In the genomic region with DNA sequence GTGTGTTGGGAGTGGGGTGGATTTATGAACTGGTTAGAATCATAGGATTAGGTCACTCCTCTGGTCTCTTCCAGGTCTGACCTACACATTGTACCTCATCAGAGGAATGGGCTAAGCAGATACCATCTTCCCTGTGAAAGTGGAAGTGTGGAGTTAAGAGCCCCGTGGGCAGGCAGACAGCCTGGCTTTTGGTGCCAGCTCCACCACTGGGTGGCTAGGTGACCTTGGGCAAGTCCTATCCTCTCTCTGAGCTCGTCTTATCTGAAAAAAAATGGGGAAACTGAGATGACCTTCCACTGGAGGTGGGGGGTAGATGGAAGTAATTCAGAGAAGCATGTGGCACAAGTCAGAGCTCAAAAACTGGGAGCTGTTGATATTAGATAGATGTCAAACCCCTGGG, we compare ENCODE assay signal across 20 cellular contexts.
DNase-seq lines count a peak whose midpoint lies in the region; ATAC-seq and TF ChIP-seq lines count a peak whose summit lies in the region.
"Had no signal": no experiment of that assay in that cellular context is flagged by ENCODE, and none has a peak within 500 bp of the region (broad histone marks: within the 10 kb centered on the region; RNA-seq: fewer than 3 reads in every experiment).

No MANE protein-coding gene starts in this region.

- intact Hi-C loops in IMR-90 (cut with micrococcal nuclease) (no loop called here), MCF 10A (cut with micrococcal nuclease) (loop anchor here (1.0 kb wide), 1 partner anchor 31 kb away; no protein-coding TSS in a partner anchor)

- H3K18ac ChIP-seq in IMR-90 (ENCODE audit: low read depth, low read length), result no peak overlapping the region

- H2AFZ ChIP-seq in IMR-90 (replicated peaks; ENCODE audit: low read length, poor library complexity), result peak overlapping the region; percentile 33

- H3K4me1 ChIP-seq in IMR-90 (ENCODE audit: control insufficient read depth, insufficient read depth, low read length) (peaks cover 8% of the 10 kb centered on the region), suprapubic skin (peaks cover 32% of the 10 kb centered on the region)
- H3K4me1 ChIP-seq: body of pancreas, colonic mucosa, thyroid gland had no signal

- H3K14ac ChIP-seq in IMR-90 (replicated peaks; ENCODE audit: low read depth, low read length), result no peak overlapping the region

- H3K4me3 ChIP-seq in IMR-90 (ENCODE audit: insufficient read depth, low read depth, low read length), result no peak overlapping the region
- H3K4me3 ChIP-seq in suprapubic skin, result no peak overlapping the region
- H3K4me3 ChIP-seq: body of pancreas, colonic mucosa, thyroid gland had no signal

- H3K27ac Mint-ChIP-seq in MCF 10A (ENCODE audit: low read depth, unreplicated experiment) (peak overlapping the region; percentile 97), nephron (peak overlapping the region in 2 of 3 experiments; percentile 25 to 69)
- H3K27ac Mint-ChIP-seq: activated B cell treated with CpG ODN at 0.5 μM for 24 hours; activated CD8-positive, alpha-beta T cell treated with anti-CD3 and anti-CD28 coated beads, Interleukin-2, amount 10 ng/mL, durations not matched to agents 7 days and 5 days; activated naive CD4-positive, alpha-beta T cell treated with anti-CD3 and anti-CD28 coated beads, Interleukin-2, amount 50 U/mL, for 72 hours; activated T-cell treated with anti-CD3 and anti-CD28 coated beads, Interleukin-2, amount 50 U/mL, for 24 hours; memory B cell; progenitor cell of endocrine pancreas had no signal

- peak overlapping the region; percentile 66 for H2AK9ac ChIP-seq in IMR-90 (replicated peaks; ENCODE audit: low read depth, low read length, poor library complexity)

- H3K27me3 Mint-ChIP-seq in MCF 10A (ENCODE audit: insufficient read depth, unreplicated experiment), result no peaks in the 10 kb centered on the region
- H3K27me3 Mint-ChIP-seq in nephron (ENCODE audit: low read depth), result peaks cover 29% of the 10 kb centered on the region
- H3K27me3 Mint-ChIP-seq: activated T-cell treated with anti-CD3 and anti-CD28 coated beads, Interleukin-2, amount 50 U/mL, for 24 hours had no signal

- no peak overlapping the region for H2BK20ac ChIP-seq in IMR-90 (ENCODE audit: low read depth, low read length)

- H3K9me1 ChIP-seq in IMR-90 (ENCODE audit: insufficient read depth, low read length), result 0 out of 2 replicates have a peak, but pooled peaks cover 5% of the 10 kb centered on the region

- CTCF ChIA-PET in IMR-90 (lab: Yijun Ruan, JAX) (no interaction called here), MCF 10A (lab: Yijun Ruan, JAX) (interaction anchor here (0.6 kb wide), 1 partner anchor 225 kb away, joined by 3 read pairs; no protein-coding TSS in a partner anchor)

- H2BK15ac ChIP-seq in IMR-90 (ENCODE audit: low read depth, low read length), result no peak overlapping the region

- WGBS in IMR-90 (ENCODE audit: extremely low coverage in 2 of 2, insufficient read length in 1 of 2), 2 experiments, result no CpG with 5 or more reads among the region's 2 CpGs
- 64% methylated on average over 2 of the region's 2 CpGs for WGBS in suprapubic skin

- H2BK120ac ChIP-seq in IMR-90 (ENCODE audit: low read depth, low read length), result no peak overlapping the region

- H3K23ac ChIP-seq in IMR-90 (ENCODE audit: low read depth, low read length), result no peak overlapping the region

- H3K4me2 ChIP-seq in IMR-90 (ENCODE audit: low read depth, low read length), result peak overlapping the region; percentile 10; the same call in 1 of the 2 replicates

- peak overlapping the region; percentile 29 for H3K4me3 Mint-ChIP-seq in MCF 10A (ENCODE audit: unreplicated experiment)
- H3K4me3 Mint-ChIP-seq in nephron, result no peak overlapping the region
- H3K4me3 Mint-ChIP-seq: activated B cell treated with CpG ODN at 0.5 μM for 24 hours; activated CD8-positive, alpha-beta T cell treated with anti-CD3 and anti-CD28 coated beads, Interleukin-2, amount 10 ng/mL, durations not matched to agents 7 days and 5 days; activated T-cell treated with anti-CD3 and anti-CD28 coated beads, Interleukin-2, amount 50 U/mL, for 24 hours; memory B cell; naive thymus-derived CD8-positive, alpha-beta T cell had no signal

- BruUV-seq in IMR-90 (replicated peaks; lab: Mats Ljungman, UMichigan), result no TSS peak
- TSS peak; percentile 98 for BruUV-seq in MCF 10A (replicated peaks; lab: Mats Ljungman, UMichigan)

- H3K36me3 Mint-ChIP-seq in MCF 10A (ENCODE audit: insufficient read depth, unreplicated experiment) (no peaks in the 10 kb centered on the region), nephron (ENCODE audit: low read depth) (no peaks in the 10 kb centered on the region)
- H3K36me3 Mint-ChIP-seq: activated naive CD4-positive, alpha-beta T cell treated with anti-CD3 and anti-CD28 coated beads, Interleukin-2, amount 50 U/mL, for 72 hours; memory B cell; naive thymus-derived CD8-positive, alpha-beta T cell had no signal

- dilution Hi-C loops in IMR-90 (cut with HindIII; ENCODE audit: low sequenced_read_pairs, unreplicated experiment), result no loop called here

- peaks cover 4% of the 10 kb centered on the region; the same call in 1 of the 2 replicates for H4K20me1 ChIP-seq in IMR-90 (ENCODE audit: insufficient read depth, low read length)

- in situ Hi-C loops in IMR-90 (cut with MboI; ENCODE audit: low sequenced_read_pairs), result no loop called here

- H3K27me3 ChIP-seq in IMR-90 (ENCODE audit: control insufficient read depth, insufficient read depth, low read length) (peaks cover 68% of the 10 kb centered on the region), suprapubic skin (no peaks in the 10 kb centered on the region)
- H3K27me3 ChIP-seq: body of pancreas, colonic mucosa, thyroid gland had no signal

- H3K9me3 Mint-ChIP-seq in MCF 10A (ENCODE audit: unreplicated experiment) (peaks cover 7% of the 10 kb centered on the region), nephron (no peaks in the 10 kb centered on the region)
- H3K9me3 Mint-ChIP-seq: activated B cell treated with CpG ODN at 0.5 μM for 24 hours; activated naive CD4-positive, alpha-beta T cell treated with anti-CD3 and anti-CD28 coated beads, Interleukin-2, amount 50 U/mL, for 72 hours; activated T-cell treated with anti-CD3 and anti-CD28 coated beads, Interleukin-2, amount 50 U/mL, for 24 hours; naive thymus-derived CD8-positive, alpha-beta T cell had no signal

- TF ChIP-seq RAD21 in IMR-90 (IDR thresholded peaks at IDR 0.05; ENCODE audit: low read length), result no peak

- TF ChIP-seq CTCF in IMR-90 (conservative IDR thresholded peaks at IDR 0.05; ENCODE audit: low read depth, low read length) (no peak), MCF 10A (IDR thresholded peaks at IDR 0.05; ENCODE audit: unreplicated experiment) (no peak), nephron (IDR thresholded peaks at IDR 0.05; ENCODE audit: unreplicated experiment in 3 of 3) (no peak), suprapubic skin (IDR thresholded peaks at IDR 0.05) (no peak)

- no peak overlapping the region for H4K8ac ChIP-seq in IMR-90 (ENCODE audit: low read depth in 2 of 2, low read length in 2 of 2)

- H3K36me3 ChIP-seq in IMR-90 (ENCODE audit: control insufficient read depth, insufficient read depth, low read length) (no peaks in the 10 kb centered on the region), suprapubic skin (no peaks in the 10 kb centered on the region)
- H3K36me3 ChIP-seq: colonic mucosa, thyroid gland had no signal

- H3K79me1 ChIP-seq in IMR-90 (ENCODE audit: low read depth in 1 of 2, low read length in 2 of 2), result no peaks in the 10 kb centered on the region

- no peak for TF ChIP-seq EP300 in suprapubic skin (IDR thresholded peaks at IDR 0.05)

- no peak overlapping the region for H3K9ac ChIP-seq in IMR-90 (ENCODE audit: low read depth, low read length)

- TF ChIP-seq POLR2A in IMR-90 (IDR thresholded peaks at IDR 0.05; ENCODE audit: low read depth, low read length), result no peak
- no peak for TF ChIP-seq POLR2A in suprapubic skin (IDR thresholded peaks at IDR 0.05)

- POLR2A ChIA-PET in IMR-90 (lab: Charles Lee; ENCODE audit: unreplicated experiment) (no interaction called here), MCF 10A (lab: Yijun Ruan, JAX) (interaction anchor here (0.5 to 2.2 kb wide), 4 partner anchors 11 to 307 kb away, joined by 3 to 20 read pairs (median 4); no protein-coding TSS in a partner anchor)

- no peak for ATAC-seq in IMR-90 (ENCODE audit: low read depth)
- ATAC-seq: activated CD8-positive, alpha-beta T cell treated with anti-CD3 and anti-CD28 coated beads, Interleukin-2, amount 10 ng/mL, durations not matched to agents 7 days and 5 days; naive thymus-derived CD8-positive, alpha-beta T cell had no signal

- no peak overlapping the region for H4K5ac ChIP-seq in IMR-90 (ENCODE audit: low read depth, low read length)

- H2AK5ac ChIP-seq in IMR-90 (ENCODE audit: low read depth, low read length), result no peak overlapping the region

- no peak overlapping the region for H3K56ac ChIP-seq in IMR-90 (ENCODE audit: extremely low read depth, insufficient read depth, low read length)

- H3K4me1 Mint-ChIP-seq in MCF 10A (ENCODE audit: insufficient read depth, unreplicated experiment) (peaks cover 9% of the 10 kb centered on the region), nephron (peaks cover 48% of the 10 kb centered on the region)
- H3K4me1 Mint-ChIP-seq: activated B cell treated with CpG ODN at 0.5 μM for 24 hours; memory B cell; naive thymus-derived CD8-positive, alpha-beta T cell had no signal

- DNase-seq in IMR-90 (no peak), MCF 10A (ENCODE audit: unreplicated experiment) (no peak), suprapubic skin (ENCODE audit: low spot score in 2 of 2) (no peak), SW 1271 (lab: John Stamatoyannopoulos, UW) (no peak), dermis blood vessel endothelial cell (no peak), NCI-H2227 treated with DMSO at 0.1 percent for 48 hours (lab: John Stamatoyannopoulos, UW) (no peak)
- DNase-seq: activated B cell treated with CpG ODN at 0.5 μM for 24 hours; activated CD8-positive, alpha-beta T cell treated with anti-CD3 and anti-CD28 coated beads, Interleukin-2, amount 10 ng/mL, durations not matched to agents 7 days and 5 days; activated T-cell treated with anti-CD3 and anti-CD28 coated beads, Interleukin-2, amount 50 U/mL, for 24 hours; colonic mucosa; kidney; naive thymus-derived CD8-positive, alpha-beta T cell; NCI-H1436; NCI-H526 treated with DMSO at 0.1 percent for 48 hours; thyroid gland had no signal

- H4K91ac ChIP-seq in IMR-90 (ENCODE audit: insufficient read depth, low read depth, low read length), result no peak overlapping the region

- H3K9me3 ChIP-seq in IMR-90 (ENCODE audit: control insufficient read depth, insufficient read depth, low read length) (no peaks in the 10 kb centered on the region), suprapubic skin (no peaks in the 10 kb centered on the region)
- H3K9me3 ChIP-seq: body of pancreas, colonic mucosa, thyroid gland had no signal

- H3K27ac ChIP-seq in IMR-90 (ENCODE audit: insufficient read depth, low read length), result no peak overlapping the region
- peak overlapping the region; percentile 85 for H3K27ac ChIP-seq in suprapubic skin
- H3K27ac ChIP-seq: colonic mucosa had no signal

- no peak overlapping the region for H3K4ac ChIP-seq in IMR-90 (ENCODE audit: low read depth, low read length)

- H2BK5ac ChIP-seq in IMR-90 (ENCODE audit: low read depth, low read length, poor library complexity, severe bottlenecking), result no peak overlapping the region

TF ChIP-seq in IMR-90, 13 proteins besides CTCF, POLR2A, EP300 and RAD21:
- TF ChIP-seq MAZ (IDR thresholded peaks at IDR 0.05; ENCODE audit: borderline replicate concordance, low read depth, low read length) (no peak), SMC3 (IDR thresholded peaks at IDR 0.05; ENCODE audit: low read depth, low read length) (no peak), BHLHE40 (IDR thresholded peaks at IDR 0.05; ENCODE audit: low read depth, low read length) (no peak)
